Comparison of ENCODE assay signal across 8 cellular contexts in the genomic region with DNA sequence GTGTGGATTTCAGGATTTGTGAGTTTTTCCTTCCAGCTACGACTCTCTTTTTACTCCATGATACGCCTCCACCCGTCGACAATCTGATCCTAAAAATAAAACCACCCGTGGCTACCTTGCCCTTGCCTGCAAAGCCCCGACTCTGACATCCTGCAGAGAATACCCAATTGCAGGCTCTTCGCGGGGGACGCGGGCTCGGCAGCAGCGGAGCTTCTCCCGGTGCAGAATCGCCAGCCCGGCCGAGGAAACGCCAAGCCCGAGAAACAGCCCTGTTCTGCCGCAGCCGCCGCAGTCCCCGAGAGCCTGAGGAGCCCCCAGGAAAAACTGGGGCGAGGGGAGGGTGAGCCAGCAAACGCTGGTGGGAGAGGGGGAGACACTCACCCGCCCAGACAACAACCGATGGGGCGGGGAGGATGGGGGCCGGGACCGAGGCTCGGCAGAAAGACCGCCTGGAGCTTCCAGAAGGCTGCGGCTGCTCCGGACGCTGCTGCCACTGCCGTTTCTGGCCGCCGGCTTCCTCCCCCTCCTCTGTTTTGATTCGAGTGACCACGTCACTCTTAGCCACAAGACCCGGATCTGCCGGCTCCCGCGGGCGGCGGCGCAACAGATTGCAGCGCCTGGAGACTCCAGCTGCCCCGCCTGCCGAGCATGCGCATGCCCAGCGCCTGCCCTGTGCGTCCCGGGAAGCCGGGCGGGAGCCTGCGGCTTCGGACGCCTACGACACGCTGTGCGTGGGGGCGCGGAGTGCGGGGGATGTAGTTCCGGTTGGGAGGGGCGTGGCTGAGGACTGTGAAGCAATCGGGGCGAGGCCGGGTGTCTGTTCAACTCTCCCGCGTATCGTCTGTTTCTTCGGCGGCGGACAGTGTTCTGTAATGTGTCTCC. TPM values are rescaled to one million over a fixed set of nuclear protein-coding genes. Genes with fewer than 3 reads are reported as not detected.
DNase-seq lines count a peak whose midpoint lies in the region; ATAC-seq and TF ChIP-seq lines count a peak whose summit lies in the region.

SMIM14 (minus strand) TSS at position 508 of the 882 bp plus-strand sequence. CDS start 33,720 bp downstream, outside the sequence.

- no peaks in the 10 kb centered on the region for H3K9me3 ChIP-seq in BE2C
- H3K9me3 ChIP-seq in colonic mucosa, result no peaks in the 10 kb centered on the region

- TF ChIP-seq CTCF in BE2C (IDR thresholded peaks at IDR 0.05; ENCODE audit: low read depth, low read length) (no peak), colonic mucosa (IDR thresholded peaks at IDR 0.05) (no peak)

- H3K4me3 ChIP-seq in BE2C (ENCODE audit: low read depth, low read length) (peak within 1 kb of the TSS; percentile 96), colonic mucosa (peak within 1 kb of the TSS; percentile 72)

- H3K27ac ChIP-seq in colonic mucosa, result peak within 1 kb of the TSS; percentile 95

- H3K4me3 Mint-ChIP-seq in activated CD4-positive, alpha-beta T cell treated with anti-CD3 and anti-CD28 coated beads, Interleukin-2, amount 10 ng/mL, durations not matched to agents 24 days and 14 days, result peak within 1 kb of the TSS; percentile 90

- intact Hi-C loops in activated CD4-positive, alpha-beta T cell treated with anti-CD3 and anti-CD28 coated beads, Interleukin-2, amount 10 ng/mL, durations not matched to agents 24 days and 14 days (cut with micrococcal nuclease), result loop anchor here (2.0 to 10.0 kb wide), 7 partner anchors 58 to 456 kb away; partner anchors contain the start of genes LIAS, N4BP2, PDS5A and RPL9
- intact Hi-C loops in colonic mucosa (cut with DNase I), result no loop called here
- intact Hi-C loops in left colon (cut with DNase I, micrococcal nuclease), result loop anchor here in 1 of 2 donors (5.0 kb wide), 1 partner anchor 111 kb away; the partner anchor contains the start of gene UGDH

- H3K27me3 Mint-ChIP-seq in activated CD4-positive, alpha-beta T cell treated with anti-CD3 and anti-CD28 coated beads, Interleukin-2, amount 10 ng/mL, durations not matched to agents 24 days and 14 days, result peaks cover 31% of the 10 kb centered on the region

- H3K36me3 ChIP-seq in BE2C (no peaks in the 10 kb centered on the region), colonic mucosa (no peaks in the 10 kb centered on the region)

- peak within 1 kb of the TSS; percentile 86 to 99 for H3K9ac ChIP-seq in colonic mucosa (ENCODE audit: low read depth in 2 of 2, low read length in 2 of 2)

- H3K4me1 ChIP-seq in BE2C, result no peaks in the 10 kb centered on the region
- peaks cover 5% of the 10 kb centered on the region for H3K4me1 ChIP-seq in colonic mucosa

- ATAC-seq in HG03439 (IDR thresholded peaks at IDR 0.05; ENCODE audit: unreplicated experiment) (peak; percentile 71), left colon (peak; percentile 92)

- peaks cover 31% of the 10 kb centered on the region for H3K4me1 Mint-ChIP-seq in activated CD4-positive, alpha-beta T cell treated with anti-CD3 and anti-CD28 coated beads, Interleukin-2, amount 10 ng/mL, durations not matched to agents 24 days and 14 days

- peak within 1 kb of the TSS; percentile 69 for H3K27ac Mint-ChIP-seq in activated CD4-positive, alpha-beta T cell treated with anti-CD3 and anti-CD28 coated beads, Interleukin-2, amount 10 ng/mL, durations not matched to agents 24 days and 14 days

- no peaks in the 10 kb centered on the region for H3K36me3 Mint-ChIP-seq in activated CD4-positive, alpha-beta T cell treated with anti-CD3 and anti-CD28 coated beads, Interleukin-2, amount 10 ng/mL, durations not matched to agents 24 days and 14 days (ENCODE audit: low read depth)

- H3K9me3 Mint-ChIP-seq in activated CD4-positive, alpha-beta T cell treated with anti-CD3 and anti-CD28 coated beads, Interleukin-2, amount 10 ng/mL, durations not matched to agents 24 days and 14 days, result no peaks in the 10 kb centered on the region

- DNase-seq in BE2C, result peak; percentile 99
- DNase-seq in GM19238 (ENCODE audit: insufficient read length, low spot score), result peak; percentile 80
- peak; percentile 94 to 98 for DNase-seq in NCI-H524 (lab: John Stamatoyannopoulos, UW)
- DNase-seq in activated CD4-positive, alpha-beta T cell treated with anti-CD3 and anti-CD28 coated beads, Interleukin-2, amount 10 ng/mL, durations not matched to agents 24 days and 14 days, result peak; percentile 97
- peak; percentile 98 for DNase-seq in colonic mucosa
- peak; percentile 98 to 99 for DNase-seq in left colon
- DNase-seq in stimulated activated CD4-positive, alpha-beta T cell treated with anti-CD3 and anti-CD28 coated beads, Interleukin-1b, Interleukin-23, amount 100 ng/mL, for 4 hours (ENCODE audit: low read depth in 2 of 2), result peak; percentile 85 to 86

- no peaks in the 10 kb centered on the region for H3K27me3 ChIP-seq in BE2C
- H3K27me3 ChIP-seq in colonic mucosa, result no peaks in the 10 kb centered on the region

RNA-seq across cellular contexts. Expression of gene SMIM14, which starts in this region (rescaled TPM):
- polyA plus RNA-seq in BE2C (2012; ENCODE audit: insufficient read depth, insufficient read length, low read depth), result 4.7 TPM
- 1.0 and 2.0 TPM in 2 replicates for total RNA-seq in activated CD4-positive, alpha-beta T cell treated with anti-CD3 and anti-CD28 coated beads, Interleukin-2, amount 10 ng/mL, durations not matched to agents 24 days and 14 days
- total RNA-seq in colonic mucosa (100 to 1,000 TPM in 1 of 2 donors, 10 to 100 TPM in 1; 69.4 to 127 TPM), left colon (100 to 1,000 TPM; 119 to 146 TPM)

Comparison
In these comparisons a context has a peak if more than half of its experiments do, and no peak if none do; other contexts are left out.
1. Peak in every context shown above with its lines: DNase-seq, ATAC-seq, H3K4me3 ChIP-seq and H3K27ac ChIP-seq.
2. RNA of gene SMIM14 (total RNA-seq): 119 to 146 TPM in left colon and 69.4 to 127 TPM in colonic mucosa; 1.0 to 2.0 TPM in activated CD4-positive, alpha-beta T cell treated with anti-CD3 and anti-CD28 coated beads, Interleukin-2, amount 10 ng/mL, durations not matched to agents 24 days and 14 days; every median in the first group is over 10 times any median in the second.